ENCODE assay signal across 22 cellular contexts in the genomic region with DNA sequence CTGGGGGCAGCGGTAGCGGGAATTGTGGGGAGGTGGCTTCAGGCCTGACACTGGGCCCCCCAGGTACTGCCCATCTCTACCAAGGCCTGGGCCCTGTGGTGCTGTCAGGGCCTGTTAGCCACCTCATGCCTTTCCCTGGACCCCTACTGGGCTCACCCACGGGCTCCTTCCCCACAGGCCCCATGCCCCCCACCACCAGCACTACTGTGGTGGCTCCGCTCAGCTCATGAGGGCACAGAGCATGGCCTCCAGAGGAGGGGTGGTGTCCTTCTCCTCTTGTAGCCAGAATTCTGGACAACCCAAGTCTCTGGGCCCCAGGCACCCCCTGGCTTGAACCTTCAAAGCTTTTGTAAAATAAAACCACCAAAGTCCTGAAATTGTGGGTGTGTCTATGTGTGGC. TPM values are rescaled to one million over a fixed set of nuclear protein-coding genes. Genes with fewer than 3 reads are reported as not detected.
DNase-seq lines count a peak whose midpoint lies in the region; ATAC-seq and TF ChIP-seq lines count a peak whose summit lies in the region.
"Had no signal": no experiment of that assay in that cellular context is flagged by ENCODE, and none has a peak within 500 bp of the region (broad histone marks: within the 10 kb centered on the region; RNA-seq: fewer than 3 reads in every experiment).

No MANE protein-coding gene starts in this region.

- CTCF ChIA-PET in HEK293 (lab: Yijun Ruan, JAX) = no interaction called here

- H3K36me3 Mint-ChIP-seq in chondrocyte (ENCODE audit: low read depth) = peaks cover 1% of the 10 kb centered on the region
- H3K36me3 Mint-ChIP-seq: CD8-positive, alpha-beta memory T cell had no signal

- H3K36me3 ChIP-seq in HEK293 (ENCODE audit: control insufficient read depth in 2 of 2, insufficient read depth in 1 of 2, low read length in 2 of 2) (no peaks in the 10 kb centered on the region), tibial artery (no peaks in the 10 kb centered on the region)
- H3K36me3 ChIP-seq: BE2C, HAP-1 had no signal

- H3K4me3 Mint-ChIP-seq in chondrocyte (ENCODE audit: unreplicated experiment) = no peak overlapping the region
- H3K4me3 Mint-ChIP-seq: CD4-positive, CD25-positive, alpha-beta regulatory T cell; CD8-positive, alpha-beta memory T cell; HFFc6 had no signal

- H3K9me3 ChIP-seq in HEK293 (ENCODE audit: control insufficient read depth, insufficient read depth, low read depth, low read length) = no peaks in the 10 kb centered on the region
- no peaks in the 10 kb centered on the region for H3K9me3 ChIP-seq in tibial artery
- H3K9me3 ChIP-seq: BE2C, HAP-1 had no signal

- H3K4me3 ChIP-seq in HEK293 (ENCODE audit: low read depth, low read length) (no peak overlapping the region), tibial artery (no peak overlapping the region)
- H3K4me3 ChIP-seq: GM23248, HAP-1 had no signal

- H3K27ac Mint-ChIP-seq in chondrocyte (ENCODE audit: unreplicated experiment) = no peak overlapping the region
- H3K27ac Mint-ChIP-seq: CD8-positive, alpha-beta memory T cell had no signal

- intact Hi-C loops in tibial artery (cut with DNase I; ENCODE audit: low total_unique reads) = no loop called here

- H3K27ac ChIP-seq in HEK293 (ENCODE audit: extremely low read depth, low read depth, low read length) (no peak overlapping the region), tibial artery (no peak overlapping the region)
- H3K27ac ChIP-seq: GM23248 had no signal

- DNase-seq in chondrocyte (ENCODE audit: low spot score) (peak; percentile 73), mesenteric fat pad (ENCODE audit: low spot score) (peak; percentile 75), tibial artery (no peak)
- DNase-seq: ACHN; BE2C; C1 segment of cervical spinal cord; CD4-positive, CD25-positive, alpha-beta regulatory T cell; COR-L47; DMS153; DMS79; GDM1; GM23248; HFFc6; IMR-90; KBM-7 had no signal

- H3K27me3 ChIP-seq in tibial artery = no peaks in the 10 kb centered on the region
- H3K27me3 ChIP-seq: BE2C had no signal

- peaks cover 9% of the 10 kb centered on the region for H3K4me1 Mint-ChIP-seq in chondrocyte (ENCODE audit: low read depth)

- POLR2A ChIA-PET in HEK293 (lab: Yijun Ruan, JAX) = interaction anchor here (0.7 kb wide), 1 partner anchor 80 kb away, joined by 6 read pairs; no protein-coding TSS in a partner anchor

- H3K9me3 Mint-ChIP-seq in chondrocyte (ENCODE audit: low read depth) = no peaks in the 10 kb centered on the region
- H3K9me3 Mint-ChIP-seq: CD4-positive, CD25-positive, alpha-beta regulatory T cell; CD8-positive, alpha-beta memory T cell; HFFc6 had no signal

- ATAC-seq in GM21515 (IDR thresholded peaks at IDR 0.05; ENCODE audit: unreplicated experiment) (no peak), GM18520 (IDR thresholded peaks at IDR 0.05; ENCODE audit: unreplicated experiment) (no peak)

- no peak for TF ChIP-seq CTCF in HEK293 (tag by site-specific recombination; IDR thresholded peaks at IDR 0.05)
- no peak for TF ChIP-seq CTCF in chondrocyte (IDR thresholded peaks at IDR 0.05)
- no peak for TF ChIP-seq CTCF in tibial artery (IDR thresholded peaks at IDR 0.05)

- H3K27me3 Mint-ChIP-seq in chondrocyte (ENCODE audit: low read depth) = peaks cover 2% of the 10 kb centered on the region
- H3K27me3 Mint-ChIP-seq: CD4-positive, CD25-positive, alpha-beta regulatory T cell had no signal

- no peaks in the 10 kb centered on the region for H3K4me1 ChIP-seq in HEK293 (ENCODE audit: control insufficient read depth, insufficient read depth, low read length)
- H3K4me1 ChIP-seq in tibial artery = no peaks in the 10 kb centered on the region
- H3K4me1 ChIP-seq: BE2C, HAP-1 had no signal

TF ChIP-seq in HEK293, 187 proteins besides CTCF, POLR2A, EP300 and RAD21:
- TF ChIP-seq GLIS1 (tag by site-specific recombination; IDR thresholded peaks at IDR 0.05) (0 out of 2 replicates have a peak, but pooled peaks have one; percentile 8), SP7 (tag by site-specific recombination; IDR thresholded peaks at IDR 0.05) (no peak), OVOL3 (tag by site-specific recombination; IDR thresholded peaks at IDR 0.05) (no peak), ZIC2 (tag by site-specific recombination; IDR thresholded peaks at IDR 0.05) (peak; percentile 57)

RNA-seq across cellular contexts. Expression of a gene that starts 7.5 kb away (rescaled TPM):
- not detected in 3 replicates for total RNA-seq in chondrocyte
- not detected for total RNA-seq in mesenteric fat pad
- total RNA-seq: CD8-positive, alpha-beta memory T cell; Daoy; GM23248; H4; HFFc6; IMR-90 had no signal

RNA-seq across cellular contexts. Expression of a gene that starts 7.9 kb away (rescaled TPM):
- total RNA-seq in chondrocyte (87.3 to 117 TPM (median 94.8 TPM) in 3 replicates), mesenteric fat pad (47.1 TPM)

RNA-seq across cellular contexts. Expression of a gene that starts 32.4 kb away (rescaled TPM):
- total RNA-seq in chondrocyte (0.22 TPM in 1 of 3 replicates, not detected in the others), mesenteric fat pad (not detected)
- total RNA-seq: CD4-positive, CD25-positive, alpha-beta regulatory T cell; Daoy; GM23248; H4; HFFc6; IMR-90 had no signal

RNA-seq across cellular contexts. Expression of a gene that starts 32.4 kb away (rescaled TPM):
- not detected in 3 replicates for total RNA-seq in chondrocyte
- total RNA-seq in mesenteric fat pad = not detected
- total RNA-seq: CD4-positive, CD25-positive, alpha-beta regulatory T cell; CD8-positive, alpha-beta memory T cell; Daoy; GM23248; H4; HFFc6; IMR-90 had no signal

RNA-seq across cellular contexts. Expression of a gene that starts 41.5 kb away (rescaled TPM):
- total RNA-seq in chondrocyte (58.7 to 74.2 TPM (median 69.2 TPM) in 3 replicates), mesenteric fat pad (not detected)
- total RNA-seq: HFFc6, IMR-90 had no signal

Comparison
In these comparisons a context has a peak if more than half of its experiments do, and no peak if none do; other contexts are left out.
1. DNase-seq: peak in chondrocyte (single experiment) and mesenteric fat pad (single experiment); none in tibial artery (0 of 2).